Comparison of ENCODE assay signal across 13 cellular contexts in the genomic region with DNA sequence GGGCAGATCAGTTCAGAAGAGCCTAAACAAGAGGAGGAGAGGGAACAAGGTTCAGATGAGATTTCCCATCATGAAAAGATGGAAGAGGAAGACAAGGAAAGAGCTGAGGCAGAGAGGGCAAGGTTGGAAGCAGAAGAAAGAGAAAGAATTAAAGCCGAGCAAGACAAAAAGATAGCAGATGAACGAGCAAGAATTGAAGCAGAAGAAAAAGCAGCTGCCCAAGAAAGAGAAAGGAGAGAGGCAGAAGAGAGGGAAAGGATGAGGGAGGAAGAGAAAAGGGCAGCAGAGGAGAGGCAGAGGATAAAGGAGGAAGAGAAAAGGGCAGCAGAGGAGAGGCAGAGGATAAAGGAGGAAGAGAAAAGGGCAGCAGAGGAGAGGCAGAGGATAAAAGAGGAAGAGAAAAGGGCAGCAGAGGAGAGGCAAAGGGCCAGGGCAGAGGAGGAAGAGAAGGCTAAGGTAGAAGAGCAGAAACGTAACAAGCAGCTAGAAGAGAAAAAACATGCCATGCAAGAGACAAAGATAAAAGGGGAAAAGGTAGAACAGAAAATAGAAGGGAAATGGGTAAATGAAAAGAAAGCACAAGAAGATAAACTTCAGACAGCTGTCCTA. TPM values are rescaled to one million over a fixed set of nuclear protein-coding genes. Genes with fewer than 3 reads are reported as not detected.
DNase-seq lines count a peak whose midpoint lies in the region; ATAC-seq and TF ChIP-seq lines count a peak whose summit lies in the region.
"Had no signal": no experiment of that assay in that cellular context is flagged by ENCODE, and none has a peak within 500 bp of the region (broad histone marks: within the 10 kb centered on the region; RNA-seq: fewer than 3 reads in every experiment).

No MANE protein-coding gene starts in this region.

- H3K9ac ChIP-seq in skeletal muscle tissue (ENCODE audit: low read depth in 1 of 3, low read length in 3 of 3): no peak overlapping the region

- H3K9me3 ChIP-seq in skeletal muscle tissue (ENCODE audit: control insufficient read depth in 3 of 3, low read length in 3 of 3): no peaks in the 10 kb centered on the region
- H3K9me3 ChIP-seq: neutrophil, upper lobe of left lung had no signal

- ATAC-seq in HG02885 (IDR thresholded peaks at IDR 0.05; ENCODE audit: poor library complexity, unreplicated experiment): peak; percentile 10
- ATAC-seq: activated CD4-positive, CD25-positive, alpha-beta regulatory T cell treated with anti-CD3 and anti-CD28 coated beads, Interleukin-2, amount 50 U/mL, for 24 hours had no signal

- peaks cover 3 to 11% (median 5%) of the 10 kb centered on the region in 3 donors for H3K4me1 ChIP-seq in skeletal muscle tissue (ENCODE audit: control insufficient read depth in 3 of 3, insufficient read depth in 3 of 3, low read length in 3 of 3)

- peak overlapping the region; percentile 56 for H3K4me3 Mint-ChIP-seq in T-helper 2 cell treated with Interferon-gamma antibody and Interleukin-4, amounts not matched to agents 5 μg/mL and 100 μg/mL, for 36 hours

- peaks cover 6% of the 10 kb centered on the region for H3K9me3 Mint-ChIP-seq in T-helper 2 cell treated with Interferon-gamma antibody and Interleukin-4, amounts not matched to agents 5 μg/mL and 100 μg/mL, for 36 hours

- no peaks in the 10 kb centered on the region for H3K27me3 Mint-ChIP-seq in T-helper 2 cell treated with Interferon-gamma antibody and Interleukin-4, amounts not matched to agents 5 μg/mL and 100 μg/mL, for 36 hours (ENCODE audit: low read depth)

- H3K27ac Mint-ChIP-seq in T-helper 2 cell treated with Interferon-gamma antibody and Interleukin-4, amounts not matched to agents 5 μg/mL and 100 μg/mL, for 36 hours: peak overlapping the region; percentile 80

- TF ChIP-seq CTCF in coronary artery (IDR thresholded peaks at IDR 0.05): no peak

- H3K36me3 ChIP-seq in skeletal muscle tissue (ENCODE audit: control insufficient read depth in 3 of 3, insufficient read depth in 3 of 3, low read length in 3 of 3): peaks cover 0 to 2% (median 0%) of the 10 kb centered on the region in 3 donors
- H3K36me3 ChIP-seq: neutrophil had no signal

- no peaks in the 10 kb centered on the region for H3K27me3 ChIP-seq in skeletal muscle tissue (ENCODE audit: control insufficient read depth in 3 of 3, insufficient read depth in 3 of 3, low read length in 3 of 3)
- H3K27me3 ChIP-seq: neutrophil, upper lobe of left lung had no signal

- H3K36me3 Mint-ChIP-seq in T-helper 2 cell treated with Interferon-gamma antibody and Interleukin-4, amounts not matched to agents 5 μg/mL and 100 μg/mL, for 36 hours (ENCODE audit: low read depth): no peaks in the 10 kb centered on the region

- H3K4me3 ChIP-seq in coronary artery: no peak overlapping the region
- peak overlapping the region in 1 of 3 donors; percentile 25 for H3K4me3 ChIP-seq in skeletal muscle tissue (ENCODE audit: low read length in 3 of 3)
- H3K4me3 ChIP-seq: upper lobe of left lung had no signal

- no peak for DNase-seq in T-helper 2 cell treated with Interferon-gamma antibody and Interleukin-4, amounts not matched to agents 5 μg/mL and 100 μg/mL, for 36 hours (ENCODE audit: low spot score)
- no peak for DNase-seq in T-helper 2 cell
- DNase-seq in coronary artery (ENCODE audit: low spot score): no peak
- no peak for DNase-seq in germinal center (ENCODE audit: low spot score)
- DNase-seq in DMS 273 treated with DMSO at 0.1 percent for 48 hours (lab: John Stamatoyannopoulos, UW): no peak
- DNase-seq in cerebellar cortex (ENCODE audit: low spot score): no peak
- DNase-seq: Kasumi-1; stimulated activated CD4-positive, alpha-beta T cell treated with anti-CD3 and anti-CD28 coated beads, Interleukin-2, amount 100 ng/mL, for 48 hours had no signal

- H3K27ac ChIP-seq in coronary artery (peak overlapping the region; percentile 86 to 89), skeletal muscle tissue (ENCODE audit: low read depth, low read length) (peak overlapping the region; percentile 45)
- H3K27ac ChIP-seq: neutrophil, upper lobe of left lung had no signal

- H3K4me1 Mint-ChIP-seq in T-helper 2 cell treated with Interferon-gamma antibody and Interleukin-4, amounts not matched to agents 5 μg/mL and 100 μg/mL, for 36 hours (ENCODE audit: low read depth): peaks cover 9% of the 10 kb centered on the region

RNA-seq across cellular contexts. Expression of gene AGBL3, which starts 52.7 kb away (rescaled TPM):
- total RNA-seq in skeletal muscle tissue: 4.2 TPM
